ENCODE assay signal across 18 cellular contexts in genomic region chr17:16938496-16939270, GRCh38. TPM values are rescaled to one million over a fixed set of nuclear protein-coding genes. Genes with fewer than 3 reads are reported as not detected.
DNase-seq lines count a peak whose midpoint lies in the region; ATAC-seq and TF ChIP-seq lines count a peak whose summit lies in the region.
"Had no signal": no experiment of that assay in that cellular context is flagged by ENCODE, and none has a peak within 500 bp of the region (broad histone marks: within the 10 kb centered on the region; RNA-seq: fewer than 3 reads in every experiment).

No MANE protein-coding gene starts in this region.

- no peak overlapping the region for H2BK12ac ChIP-seq in H9 (ENCODE audit: insufficient read length, low read depth, low read length)

- H3K23me2 ChIP-seq in H9 (ENCODE audit: insufficient read length, low read depth, low read length, poor library complexity, severe bottlenecking) = no peaks in the 10 kb centered on the region

- no peak for ATAC-seq in sciatic nerve
- ATAC-seq: T-cell had no signal

- H3K4me1 Mint-ChIP-seq in H9 = peaks cover 27 to 29% of the 10 kb centered on the region in 2 experiments
- H3K4me1 Mint-ChIP-seq: CD4-positive, CD25-positive, alpha-beta regulatory T cell; T-cell had no signal

- no CpG with 5 or more reads among the region's 13 CpGs for WGBS in H9 (ENCODE audit: extremely low coverage, insufficient read length, low lambda C conversion rate)
- WGBS in GM23248 (ENCODE audit: low coverage in 1 of 2, low lambda C conversion rate in 2 of 2, missing lambda C conversion rate in 2 of 2), 2 experiments = 27 to 28% methylated on average over 13 of the region's 13 CpGs

- H2BK5ac ChIP-seq in H9 (ENCODE audit: insufficient read length, low read length) = no peak overlapping the region

- TF ChIP-seq CTCF in H9 (conservative IDR thresholded peaks at IDR 0.05) (no peak), coronary artery (IDR thresholded peaks at IDR 0.05) (no peak)

- H2BK120ac ChIP-seq in H9 (ENCODE audit: low read depth, low read length, poor library complexity, severe bottlenecking) = no peak overlapping the region

- H3K9ac ChIP-seq in H9 (ENCODE audit: extremely low read depth, insufficient read length, low read length) (no peak overlapping the region), GM23248 (no peak overlapping the region)
- H3K9ac ChIP-seq: parathyroid adenoma had no signal

- H2AFZ ChIP-seq in H9 (ENCODE audit: low read length) = no peak overlapping the region
- no peak overlapping the region for H2AFZ ChIP-seq in GM23248
- H2AFZ ChIP-seq: parathyroid adenoma had no signal

- no peaks in the 10 kb centered on the region for H3F3A ChIP-seq in GM23248 (ENCODE audit: insufficient read depth)

- H4K20me1 ChIP-seq in H9 (ENCODE audit: control insufficient read depth, insufficient read depth, insufficient read length) = no peaks in the 10 kb centered on the region
- H4K20me1 ChIP-seq in GM23248 (ENCODE audit: insufficient read depth) = no peaks in the 10 kb centered on the region

- H3K27me3 ChIP-seq in H9 (ENCODE audit: insufficient read depth, low read length) = no peaks in the 10 kb centered on the region
- H3K27me3 ChIP-seq in GM23248 (replicated peaks; ENCODE audit: insufficient read depth) = peaks cover 14% of the 10 kb centered on the region; the same call in 1 of the 2 replicates
- H3K27me3 ChIP-seq: brain microvascular endothelial cell, uterus had no signal

- in situ Hi-C loops in GM23248 (cut with MboI) = no loop called here

- H4K5ac ChIP-seq in H9 (ENCODE audit: insufficient read length, low read depth, low read length) = no peak overlapping the region

- H3K27ac ChIP-seq in H9 (ENCODE audit: insufficient read length, low read depth, low read length) (no peak overlapping the region), coronary artery (no peak overlapping the region), GM23248 (no peak overlapping the region)
- H3K27ac ChIP-seq: brain microvascular endothelial cell, parathyroid adenoma, RWPE1, uterus, VCaP had no signal

- no peaks in the 10 kb centered on the region for H3K36me3 ChIP-seq in GM23248 (ENCODE audit: low read depth)
- H3K36me3 ChIP-seq: brain microvascular endothelial cell, uterus had no signal

- H3K4me1 ChIP-seq in H9 (ENCODE audit: insufficient read depth, low read length) (peaks cover 5% of the 10 kb centered on the region; the same call in 1 of the 2 replicates), GM23248 (ENCODE audit: insufficient read depth) (no peaks in the 10 kb centered on the region)
- H3K4me1 ChIP-seq: parathyroid adenoma, uterus had no signal

- no peak overlapping the region for H4K91ac ChIP-seq in H9 (ENCODE audit: insufficient read length, low read depth, low read length)

- no peaks in the 10 kb centered on the region for H3K27me3 Mint-ChIP-seq in H9 (ENCODE audit: low read depth)

- H3T11ph ChIP-seq in H9 (ENCODE audit: low read length) = no peak overlapping the region

- no peak overlapping the region for H3K4me2 ChIP-seq in H9 (ENCODE audit: insufficient read depth, insufficient read length, low read length)
- no peak overlapping the region for H3K4me2 ChIP-seq in GM23248 (ENCODE audit: unreplicated experiment)
- H3K4me2 ChIP-seq: smooth muscle cell had no signal

- H3K79me2 ChIP-seq in H9 (ENCODE audit: insufficient read depth, low read length) (no peaks in the 10 kb centered on the region), GM23248 (ENCODE audit: insufficient read depth) (no peaks in the 10 kb centered on the region)
- H3K79me2 ChIP-seq: parathyroid adenoma had no signal

- no peak overlapping the region for H2BK15ac ChIP-seq in H9 (ENCODE audit: low read depth, low read length)

- no peak overlapping the region; a peak in 1 of 7 replicates for H3K27ac Mint-ChIP-seq in H9
- H3K27ac Mint-ChIP-seq: CD4-positive, CD25-positive, alpha-beta regulatory T cell; T-cell had no signal

- H3K36me3 Mint-ChIP-seq in H9 (ENCODE audit: insufficient read depth in 1 of 3, low read depth in 3 of 3) = no peaks in the 10 kb centered on the region; a peak in 1 of 7 replicates
- H3K36me3 Mint-ChIP-seq: CD4-positive, CD25-positive, alpha-beta regulatory T cell; T-cell had no signal

- H3K9me3 ChIP-seq in H9 (ENCODE audit: control insufficient read depth, low read depth, low read length) (no peaks in the 10 kb centered on the region), GM23248 (ENCODE audit: low read depth) (no peaks in the 10 kb centered on the region)
- H3K9me3 ChIP-seq: uterus had no signal

- H3K18ac ChIP-seq in H9 (ENCODE audit: insufficient read length, low read depth, low read length) = no peak overlapping the region

- H3K4me3 ChIP-seq in coronary artery (no peak overlapping the region), GM23248 (no peak overlapping the region)
- H3K4me3 ChIP-seq: smooth muscle cell, uterus had no signal

- no peak overlapping the region for H4K8ac ChIP-seq in H9 (replicated peaks; ENCODE audit: insufficient read length, low read depth, low read length)

- no peak overlapping the region for H3K23ac ChIP-seq in H9 (ENCODE audit: insufficient read length, low read depth, low read length)

- peak; percentile 17 for DNase-seq in activated CD4-positive, CD25-positive, alpha-beta regulatory T cell treated with anti-CD3 and anti-CD28 coated beads, Interleukin-2, amount 50 U/mL, for 72 hours
- no peak for DNase-seq in activated CD4-positive, CD25-positive, alpha-beta regulatory T cell (lab: John Stamatoyannopoulos, UW)
- DNase-seq in H9 (peak; percentile 27), coronary artery (ENCODE audit: low spot score) (peak; percentile 33), sciatic nerve (ENCODE audit: low spot score) (peak; percentile 14), NCI-H1436 (lab: John Stamatoyannopoulos, UW) (no peak), GM23248 (no peak), OCI-M2 (lab: John Stamatoyannopoulos, UW; ENCODE audit: unreplicated experiment) (no peak)
- DNase-seq: brain microvascular endothelial cell; CD4-positive, CD25-positive, alpha-beta regulatory T cell; MV-4-11; NCI-H2107; uterus had no signal

- no peak overlapping the region for H3K56ac ChIP-seq in H9 (ENCODE audit: insufficient read length, low read depth, low read length)

- no peak overlapping the region for H2AK5ac ChIP-seq in H9 (ENCODE audit: insufficient read length, low read length)

- no peak overlapping the region for H3K4ac ChIP-seq in H9 (ENCODE audit: low read depth, low read length)

- peaks cover 0 to 2% of the 10 kb centered on the region in 2 experiments; a peak in 1 of 5 replicates for H3K9me3 Mint-ChIP-seq in H9
- H3K9me3 Mint-ChIP-seq: CD4-positive, CD25-positive, alpha-beta regulatory T cell; T-cell had no signal

- H3K14ac ChIP-seq in H9 (ENCODE audit: insufficient read depth, low read length) = no peak overlapping the region; the same call in 1 of the 2 replicates

- no peaks in the 10 kb centered on the region for H3K9me2 ChIP-seq in GM23248 (ENCODE audit: insufficient read depth)

- intact Hi-C loops in sciatic nerve (cut with DNase I) = no loop called here

- H3K4me3 Mint-ChIP-seq in H9 = no peak overlapping the region; a peak in 1 of 5 replicates
- H3K4me3 Mint-ChIP-seq: CD4-positive, CD25-positive, alpha-beta regulatory T cell; T-cell had no signal

- no peaks in the 10 kb centered on the region for H3K79me1 ChIP-seq in H9 (ENCODE audit: insufficient read depth, low read depth, low read length, poor library complexity, severe bottlenecking)

- H2BK20ac ChIP-seq in H9 (ENCODE audit: low read depth, low read length, poor library complexity, severe bottlenecking) = no peak overlapping the region

RNA-seq across cellular contexts. Expression of gene TNFRSF13B, which starts 33.2 kb away (rescaled TPM):
- total RNA-seq in H9 (2021) (0.11 and 0.28 TPM in 2 replicates), sciatic nerve (not detected)
- not detected in 2 replicates for total RNA-seq in GM23248 (2014; rRNA removed; shearing (Covaris generic))
- polyA plus RNA-seq in GM23248 (2016; fragmentation: Nextera tagmentation; extraction: Ambion mirVana) = not detected in 2 replicates
- total RNA-seq: smooth muscle cell, uterus had no signal
- polyA plus RNA-seq: smooth muscle cell had no signal

Comparison
In these comparisons a context has a peak if more than half of its experiments do, and no peak if none do; other contexts are left out.
1. DNase-seq: peak in activated CD4-positive, CD25-positive, alpha-beta regulatory T cell treated with anti-CD3 and anti-CD28 coated beads, Interleukin-2, amount 50 U/mL, for 72 hours (single experiment), H9 (single experiment), coronary artery (single experiment) and sciatic nerve (single experiment); none in activated CD4-positive, CD25-positive, alpha-beta regulatory T cell (0 of 4), NCI-H1436 (single experiment), GM23248 (single experiment) and OCI-M2 (single experiment).